In genomic region chr17:13074026-13074425, GRCh38 we compare ENCODE assay signal across 21 cellular contexts. TPM values are rescaled to one million over a fixed set of nuclear protein-coding genes. Genes with fewer than 3 reads are reported as not detected.
A peak's percentile ranks its signal among the peaks of the same experiment; 100 is the strongest.
DNase-seq lines count a peak whose midpoint lies in the region; ATAC-seq and TF ChIP-seq lines count a peak whose summit lies in the region.
"Had no signal": no experiment of that assay in that cellular context is flagged by ENCODE, and none has a peak within 500 bp of the region (broad histone marks: within the 10 kb centered on the region; RNA-seq: fewer than 3 reads in every experiment).

No MANE protein-coding gene starts in this region.

- peak; percentile 52 for DNase-seq in A172 (ENCODE audit: low spot score)
- peak; percentile 11 for DNase-seq in HFFc6
- DNase-seq in brain microvascular endothelial cell: peak; percentile 49
- no peak for DNase-seq in left ventricle myocardium inferior
- DNase-seq in RPMI8226: no peak
- DNase-seq in tibial artery: no peak
- DNase-seq in NCI-H510A (lab: John Stamatoyannopoulos, UW): no peak
- DNase-seq: cerebellar nuclear complex; H7; hippocampal formation; NCI-H187; NCI-H524 treated with DMSO at 0.1 percent for 48 hours; stimulated activated CD4-positive, alpha-beta T cell treated with anti-CD3 and anti-CD28 coated beads, Interleukin-2, amount 100 ng/mL, for 24 hours; stimulated activated CD8-positive, alpha-beta memory T cell treated with anti-CD3 and anti-CD28 coated beads, Interleukin-4, amount 100 ng/mL, for 48 hours had no signal

- no peaks in the 10 kb centered on the region for H3K9me3 Mint-ChIP-seq in HFFc6
- H3K9me3 Mint-ChIP-seq: activated naive CD4-positive, alpha-beta T cell treated with anti-CD3 and anti-CD28 coated beads, Interleukin-2, amount 50 U/mL, for 72 hours; nephron; T-helper 2 cell treated with Interferon-gamma antibody and Interleukin-4, amounts not matched to agents 5 μg/mL and 100 μg/mL, for 36 hours had no signal

- no peaks in the 10 kb centered on the region for H3K36me3 ChIP-seq in brain microvascular endothelial cell (replicated peaks)
- H3K36me3 ChIP-seq in left ventricle myocardium inferior: no peaks in the 10 kb centered on the region
- H3K36me3 ChIP-seq in tibial artery: no peaks in the 10 kb centered on the region
- H3K36me3 ChIP-seq: tibial nerve had no signal

- no peak overlapping the region for H3K4me3 ChIP-seq in brain microvascular endothelial cell (ENCODE audit: low read depth, low read length)
- no peak overlapping the region for H3K4me3 ChIP-seq in left ventricle myocardium inferior
- no peak overlapping the region for H3K4me3 ChIP-seq in tibial artery
- H3K4me3 ChIP-seq: A549, tibial nerve had no signal

- in situ Hi-C loops in brain microvascular endothelial cell (cut with HindIII; ENCODE audit: low pct_ligation_motif_present, low sequenced_read_pairs): no loop called here

- ATAC-seq in HG03039 (IDR thresholded peaks at IDR 0.05; ENCODE audit: unreplicated experiment): no peak
- ATAC-seq: A549; activated naive CD4-positive, alpha-beta T cell treated with anti-CD3 and anti-CD28 coated beads, Interleukin-2, amount 50 U/mL, for 72 hours; left lobe of liver had no signal

- peaks cover 10% of the 10 kb centered on the region; the same call in 1 of the 2 replicates for H3K27me3 Mint-ChIP-seq in HFFc6 (ENCODE audit: insufficient read depth)

- H3K27ac Mint-ChIP-seq in HFFc6: no peak overlapping the region
- H3K27ac Mint-ChIP-seq: activated naive CD4-positive, alpha-beta T cell treated with anti-CD3 and anti-CD28 coated beads, Interleukin-2, amount 50 U/mL, for 72 hours; T-helper 2 cell treated with Interferon-gamma antibody and Interleukin-4, amounts not matched to agents 5 μg/mL and 100 μg/mL, for 36 hours had no signal

- H3K4me3 Mint-ChIP-seq in HFFc6: no peak overlapping the region
- H3K4me3 Mint-ChIP-seq: nephron; T-helper 2 cell treated with Interferon-gamma antibody and Interleukin-4, amounts not matched to agents 5 μg/mL and 100 μg/mL, for 36 hours had no signal

- H3K27ac ChIP-seq in brain microvascular endothelial cell (no peak overlapping the region), left ventricle myocardium inferior (replicated peaks) (peak overlapping the region; percentile 2), tibial artery (no peak overlapping the region)
- H3K27ac ChIP-seq: A549, tibial nerve had no signal

- H3K36me3 Mint-ChIP-seq in HFFc6 (ENCODE audit: low read depth): no peaks in the 10 kb centered on the region
- H3K36me3 Mint-ChIP-seq: activated naive CD4-positive, alpha-beta T cell treated with anti-CD3 and anti-CD28 coated beads, Interleukin-2, amount 50 U/mL, for 72 hours had no signal

- no peaks in the 10 kb centered on the region for H3K4me1 ChIP-seq in left ventricle myocardium inferior
- H3K4me1 ChIP-seq in tibial artery: peaks cover 0 to 7% (median 0%) of the 10 kb centered on the region in 4 donors
- H3K4me1 ChIP-seq: A549 had no signal

- H3K9me3 ChIP-seq in left ventricle myocardium inferior (replicated peaks) (no peaks in the 10 kb centered on the region), tibial artery (no peaks in the 10 kb centered on the region)
- H3K9me3 ChIP-seq: A549, tibial nerve had no signal

- H3K27me3 ChIP-seq in brain microvascular endothelial cell (replicated peaks): no peaks in the 10 kb centered on the region
- H3K27me3 ChIP-seq in left ventricle myocardium inferior (ENCODE audit: low read depth): peaks cover 13% of the 10 kb centered on the region
- H3K27me3 ChIP-seq in tibial artery: peaks cover 0 to 2% of the 10 kb centered on the region in 2 donors
- H3K27me3 ChIP-seq: tibial nerve had no signal

- TF ChIP-seq CTCF in HFFc6 (IDR thresholded peaks at IDR 0.05) (no peak), brain microvascular endothelial cell (IDR thresholded peaks at IDR 0.05; ENCODE audit: low read depth, low read length, missing control alignments) (no peak), left ventricle myocardium inferior (IDR thresholded peaks at IDR 0.05; ENCODE audit: borderline replicate concordance) (no peak), tibial artery (IDR thresholded peaks at IDR 0.05) (no peak)

- H3K4me1 Mint-ChIP-seq in HFFc6 (ENCODE audit: low read depth): peaks cover 5% of the 10 kb centered on the region; the same call in 1 of the 2 replicates

- intact Hi-C loops in left ventricle myocardium inferior (cut with micrococcal nuclease) (no loop called here), tibial artery (cut with DNase I; ENCODE audit: low total_unique reads) (no loop called here)

RNA-seq across cellular contexts. Expression of gene ELAC2, which starts 56.2 kb away (rescaled TPM):
- total RNA-seq in A172 (2014; rRNA removed; shearing (Covaris generic)): 90.1 and 90.6 TPM in 2 replicates
- 10 to 100 TPM; 49.8 to 63.8 (median 55.7) TPM for total RNA-seq in HFFc6 (2021; fragmentation: NEBNext Ultra II Directional; extraction: Animal tissue kit (Norgen Biotek cat#: 25700))
- total RNA-seq in left ventricle myocardium inferior: 55.6 TPM

Comparison
In these comparisons a context has a peak if more than half of its experiments do, and no peak if none do; other contexts are left out.
1. DNase-seq: peak in A172 (single experiment), HFFc6 (single experiment) and brain microvascular endothelial cell (single experiment); none in left ventricle myocardium inferior (single experiment), RPMI8226 (single experiment), tibial artery (0 of 2) and NCI-H510A (single experiment).